In genomic region chr10:1229574-1229973, GRCh38 we compare ENCODE assay signal across 33 cellular contexts.
"Had no signal": no experiment of that assay in that cellular context is flagged by ENCODE, and none has a peak within 500 bp of the region (broad histone marks: within the 10 kb centered on the region; RNA-seq: fewer than 3 reads in every experiment).

No MANE protein-coding gene starts in this region.

- H3K9me3 ChIP-seq: adrenal gland, Peyer's patch, SJSA1, SK-N-SH had no signal

- H3K4me1 ChIP-seq: adrenal gland, Peyer's patch, SJSA1 had no signal

- FAIRE-seq: TTC549 had no signal

- H3K4me3 Mint-ChIP-seq: activated CD8-positive, alpha-beta T cell treated with anti-CD3 and anti-CD28 coated beads for 36 hours; activated T-cell treated with anti-CD3 and anti-CD28 coated beads, Interleukin-2, amount 50 U/mL, for 72 hours; activated T-helper 17 cell treated with anti-CD3 and anti-CD28 coated beads, Interleukin-2, amount 50 U/mL, for 72 hours; T-helper 1 cell treated with Interleukin-12 subunit alpha and Interleukin-12 subunit beta and Interleukin-4 antibody, amounts not matched to agents 30 μg/mL and 1 μg/mL, for 36 hours; T-helper 2 cell treated with Interferon-gamma antibody and Interleukin-4, amounts not matched to agents 5 μg/mL and 100 μg/mL, for 36 hours had no signal

- H3K36me3 ChIP-seq: adrenal gland, Peyer's patch, SJSA1 had no signal

- H3K9me3 Mint-ChIP-seq: activated T-helper 17 cell treated with anti-CD3 and anti-CD28 coated beads, Interleukin-2, amount 50 U/mL, for 72 hours; T-helper 1 cell treated with Interleukin-12 subunit alpha and Interleukin-12 subunit beta and Interleukin-4 antibody, amounts not matched to agents 30 μg/mL and 1 μg/mL, for 36 hours; T-helper 2 cell treated with Interferon-gamma antibody and Interleukin-4, amounts not matched to agents 5 μg/mL and 100 μg/mL, for 36 hours had no signal

- H3K27me3 Mint-ChIP-seq: activated CD8-positive, alpha-beta T cell treated with anti-CD3 and anti-CD28 coated beads for 36 hours had no signal

- H3K4me3 ChIP-seq: adrenal gland, Peyer's patch, SJSA1 had no signal

- H3K4me2 ChIP-seq: SK-N-SH had no signal

- H3K27ac Mint-ChIP-seq: activated CD8-positive, alpha-beta T cell treated with anti-CD3 and anti-CD28 coated beads for 36 hours; activated T-cell treated with anti-CD3 and anti-CD28 coated beads, Interleukin-2, amount 50 U/mL, for 72 hours; activated T-helper 17 cell treated with anti-CD3 and anti-CD28 coated beads, Interleukin-2, amount 50 U/mL, for 72 hours; T-helper 1 cell treated with Interleukin-12 subunit alpha and Interleukin-12 subunit beta and Interleukin-4 antibody, amounts not matched to agents 30 μg/mL and 1 μg/mL, for 36 hours; T-helper 2 cell treated with Interferon-gamma antibody and Interleukin-4, amounts not matched to agents 5 μg/mL and 100 μg/mL, for 36 hours had no signal

- H3K27me3 ChIP-seq: adrenal gland, Peyer's patch had no signal

- H3K4me1 Mint-ChIP-seq: activated T-helper 17 cell treated with anti-CD3 and anti-CD28 coated beads, Interleukin-2, amount 50 U/mL, for 72 hours had no signal

- ATAC-seq: activated CD4-positive, CD25-positive, alpha-beta regulatory T cell treated with anti-CD3 and anti-CD28 coated beads, Interleukin-2, amount 50 U/mL, for 24 hours; activated CD8-positive, alpha-beta T cell treated with anti-CD3 and anti-CD28 coated beads for 36 hours; activated T-cell treated with anti-CD3 and anti-CD28 coated beads, Interleukin-2, amount 50 U/mL, for 72 hours; activated T-helper 17 cell treated with anti-CD3 and anti-CD28 coated beads, Interleukin-2, amount 50 U/mL, for 72 hours; PC-3 had no signal

- H3K27ac ChIP-seq: adrenal gland, Peyer's patch, SJSA1 had no signal

- H3K9ac ChIP-seq: SK-N-SH had no signal

- DNase-seq: activated CD4-positive, alpha-beta T cell treated with anti-CD3 and anti-CD28 coated beads for 48 hours; activated CD4-positive, alpha-beta T cell treated with anti-CD3 and anti-CD28 coated beads, Interleukin-2, amount 50 U/mL, for 4 hours; activated CD8-positive, alpha-beta T cell treated with anti-CD3 and anti-CD28 coated beads for 36 hours; activated effector memory CD4-positive, alpha-beta T cell treated with anti-CD3 and anti-CD28 coated beads, Interleukin-2, amount 50 U/mL, for 16 hours; activated naive CD4-positive, alpha-beta T cell; activated naive CD4-positive, alpha-beta T cell treated with anti-CD3 and anti-CD28 coated beads, Interleukin-2, amount 50 U/mL, for 16 hours; activated T-cell treated with anti-CD3 and anti-CD28 coated beads, Interleukin-2, amount 50 U/mL, for 1 hour; activated T-cell treated with anti-CD3 and anti-CD28 coated beads, Interleukin-2, amount 50 U/mL, for 72 hours; adrenal gland; aorta; Kasumi-1; KG1; MM.1S; MV-4-11; NCI-H1092; NCI-H1436 treated with DMSO at 0.1 percent for 48 hours; NCI-H1694 treated with DMSO at 0.1 percent for 48 hours; NCI-H2029; NCI-H345; NCI-H524 treated with DMSO at 0.1 percent for 48 hours; NCI-H748 treated with DMSO at 0.1 percent for 48 hours; NK-92 treated with Interleukin-12 subunit alpha and Interleukin-12 subunit beta, amount 100 ng/mL, for 24 hours; PC-3; RPMI8226; SHP77 treated with DMSO at 0.1 percent for 48 hours; SK-N-SH had no signal
